8 cellular contexts compared by ENCODE assay signal in the genomic region with DNA sequence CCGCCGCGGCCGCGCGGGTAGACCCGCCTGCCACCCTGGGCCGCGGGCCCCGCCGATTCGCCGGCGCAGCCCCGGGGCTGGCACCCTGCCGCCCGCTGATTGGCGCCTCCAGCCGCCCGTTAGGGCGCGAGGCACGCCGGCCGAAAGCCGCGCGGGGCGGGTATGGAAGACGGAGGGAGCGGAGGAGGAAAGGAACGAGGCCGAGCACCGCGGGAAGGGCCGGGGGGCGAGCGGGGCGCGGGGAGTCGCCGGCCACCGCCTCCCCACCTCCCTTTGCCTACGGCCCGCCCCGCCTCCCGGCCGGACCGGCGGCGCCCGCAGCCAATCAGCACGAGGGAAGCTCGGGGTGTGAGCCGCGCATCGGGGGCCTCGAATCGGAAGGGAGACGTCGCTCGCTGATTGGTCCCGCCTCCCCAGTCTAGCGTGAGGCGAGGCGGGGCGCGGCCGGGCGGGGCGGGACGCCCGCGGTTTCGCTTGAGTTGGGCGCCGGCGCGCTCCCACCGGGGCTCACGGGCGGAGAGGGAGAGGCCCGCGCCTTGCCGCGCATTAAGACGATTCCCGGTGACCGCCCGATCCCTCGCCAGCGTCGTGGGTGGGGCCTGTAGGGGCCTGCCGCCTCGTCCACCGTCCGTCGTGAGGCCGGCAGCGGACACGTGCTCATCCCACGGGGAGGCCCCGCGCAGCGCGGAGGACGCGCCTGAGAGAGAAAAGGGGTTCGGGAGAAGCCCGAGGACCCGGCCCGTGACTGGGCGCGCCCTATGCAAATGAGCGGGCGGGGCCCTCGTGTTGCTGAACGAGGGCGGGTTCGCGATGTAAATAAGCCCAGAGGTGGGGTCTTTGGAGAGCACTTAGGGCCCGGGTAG. TPM values are rescaled to one million over a fixed set of nuclear protein-coding genes. Genes with fewer than 3 reads are reported as not detected.
DNase-seq lines count a peak whose midpoint lies in the region; ATAC-seq and TF ChIP-seq lines count a peak whose summit lies in the region.

No MANE protein-coding gene starts in this region.

- peak overlapping the region; percentile 78 to 86 for H3K4me3 Mint-ChIP-seq in CD14-positive monocyte

- ATAC-seq in GM19397 (IDR thresholded peaks at IDR 0.05; ENCODE audit: unreplicated experiment) (peak; percentile 85), HG03565 (IDR thresholded peaks at IDR 0.05; ENCODE audit: unreplicated experiment) (peak; percentile 76)

- peak overlapping the region; percentile 88 to 94 (median 91) for H3K27ac Mint-ChIP-seq in CD14-positive monocyte

- no peak for TF ChIP-seq POLR2A in lower leg skin (IDR thresholded peaks at IDR 0.05)

- H3K9me3 Mint-ChIP-seq in CD14-positive monocyte: no peaks in the 10 kb centered on the region

- peaks cover 0 to 2% (median 0%) of the 10 kb centered on the region in 3 donors for H3K27me3 Mint-ChIP-seq in CD14-positive monocyte (ENCODE audit: low read depth in 3 of 3)

- no peak for TF ChIP-seq CTCF in CD14-positive monocyte (IDR thresholded peaks at IDR 0.05)
- no peak for TF ChIP-seq CTCF in lower leg skin (IDR thresholded peaks at IDR 0.05)

- WGBS in lower leg skin, 2 donors: 1% methylated on average over 44 to 58 of the region's 122 CpGs

- peak overlapping the region; percentile 86 for H3K4me3 ChIP-seq in lower leg skin (ENCODE audit: low read depth, poor library complexity, severe bottlenecking)

- no peaks in the 10 kb centered on the region for H3K36me3 Mint-ChIP-seq in CD14-positive monocyte

- intact Hi-C loops in CD14-positive monocyte (cut with micrococcal nuclease): loop anchor here (5.0 kb wide), 3 partner anchors 56 to 91 kb away; no protein-coding TSS in a partner anchor
- intact Hi-C loops in lower leg skin (cut with DNase I; ENCODE audit: low total_unique reads): no loop called here

- DNase-seq in CD14-positive monocyte (ENCODE audit: low spot score): peak; percentile 95
- peak; percentile 88 for DNase-seq in NCI-H748 treated with DMSO at 0.1 percent for 48 hours (lab: John Stamatoyannopoulos, UW)
- DNase-seq in activated CD4-positive, alpha-beta T cell treated with anti-CD3 and anti-CD28 coated beads, Interleukin-2, amount 50 U/mL, for 48 hours: peak; percentile 94 to 95
- DNase-seq in dermis microvascular lymphatic vessel endothelial cell (ENCODE audit: low read depth in 2 of 2): peak; percentile 90 to 97
- peak; percentile 95 to 100 for DNase-seq in lower leg skin (ENCODE audit: low spot score in 2 of 2)
- peak; percentile 93 to 95 for DNase-seq in stimulated activated CD4-positive, alpha-beta T cell treated with anti-CD3 and anti-CD28 coated beads, Interleukin-4, amount 100 ng/mL, for 4 hours

- H3K4me1 Mint-ChIP-seq in CD14-positive monocyte: peaks cover 51% of the 10 kb centered on the region

RNA-seq across cellular contexts. Expression of a gene that starts 0.6 kb away (rescaled TPM):
- 10 to 100 TPM; 70.6 to 72.6 TPM for polyA plus RNA-seq in CD14-positive monocyte
- total RNA-seq in dermis microvascular lymphatic vessel endothelial cell: 32.6 and 49.6 TPM in 2 replicates
- total RNA-seq in lower leg skin: 100 to 1,000 TPM in 1 of 4 donors, 10 to 100 TPM in 3; 54.5 to 105 (median 83.6) TPM

Comparison
In these comparisons a context has a peak if more than half of its experiments do, and no peak if none do; other contexts are left out.
1. Peak in every context shown above with its lines: DNase-seq, ATAC-seq and H3K4me3 ChIP-seq.